In the genomic region with DNA sequence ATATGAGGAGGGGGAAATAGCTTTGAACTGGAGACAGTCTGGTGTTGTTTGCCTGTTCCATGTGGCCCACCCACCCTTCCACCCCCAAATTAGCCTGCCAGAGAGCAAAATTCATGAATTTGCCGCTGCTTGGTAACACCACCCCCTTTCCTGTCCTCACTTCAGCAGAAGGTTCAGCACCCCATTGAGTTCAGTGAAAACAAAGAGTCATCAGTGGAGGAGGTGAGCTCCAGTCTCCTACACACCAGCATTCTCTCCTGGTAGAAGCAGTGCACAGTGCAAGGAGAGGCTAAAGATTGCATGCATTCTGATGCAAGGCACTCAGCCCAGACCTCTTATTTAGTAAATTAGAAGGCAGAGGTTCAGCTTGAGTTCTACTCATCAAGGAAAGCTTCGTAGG, we compare ENCODE assay signal across 20 cellular contexts.
DNase-seq lines count a peak whose midpoint lies in the region; ATAC-seq and TF ChIP-seq lines count a peak whose summit lies in the region.
"Had no signal": no experiment of that assay in that cellular context is flagged by ENCODE, and none has a peak within 500 bp of the region (broad histone marks: within the 10 kb centered on the region; RNA-seq: fewer than 3 reads in every experiment).

No MANE protein-coding gene starts in this region.

- no peaks in the 10 kb centered on the region for H3K9me3 ChIP-seq in neural progenitor cell (ENCODE audit: low read depth)
- H3K9me3 ChIP-seq: A549, Peyer's patch had no signal

- H3K27me3 Mint-ChIP-seq in GM23338 (ENCODE audit: insufficient read depth, low read depth, poor library complexity) (peaks cover 2% of the 10 kb centered on the region), WTC11 (ENCODE audit: low read depth) (no peaks in the 10 kb centered on the region), neural progenitor cell (ENCODE audit: insufficient read depth, low read depth) (no peaks in the 10 kb centered on the region)

- no peaks in the 10 kb centered on the region for H3K9me3 Mint-ChIP-seq in GM23338
- H3K9me3 Mint-ChIP-seq in WTC11, result peaks cover 4% of the 10 kb centered on the region
- H3K9me3 Mint-ChIP-seq in neural progenitor cell, result no peaks in the 10 kb centered on the region

- no peak overlapping the region for H3K4me2 ChIP-seq in GM23338
- no peak overlapping the region for H3K4me2 ChIP-seq in neural progenitor cell
- H3K4me2 ChIP-seq: A549 had no signal

- H3K4me1 Mint-ChIP-seq in GM23338 (peaks cover 15% of the 10 kb centered on the region), WTC11 (peaks cover 16% of the 10 kb centered on the region), neural progenitor cell (peaks cover 9% of the 10 kb centered on the region)
- H3K4me1 Mint-ChIP-seq: CD4-positive, CD25-positive, alpha-beta regulatory T cell had no signal

- CTCF ChIA-PET in WTC11 (lab: Charles Lee), result interaction anchor here (1.0 kb wide), 2 partner anchors 18 to 410 kb away, joined by 3 to 4 read pairs; no protein-coding TSS in a partner anchor

- POLR2A ChIA-PET in WTC11 (lab: Charles Lee), result interaction anchor here (1.0 kb wide), 1 partner anchor 19 kb away, joined by 3 read pairs; no protein-coding TSS in a partner anchor

- TF ChIP-seq CTCF in GM23338 (conservative IDR thresholded peaks at IDR 0.05; ENCODE audit: low read depth in 2 of 2), result no peak
- TF ChIP-seq CTCF in WTC11 (IDR thresholded peaks at IDR 0.05), result no peak
- TF ChIP-seq CTCF in fibroblast of pulmonary artery (IDR thresholded peaks at IDR 0.05; ENCODE audit: low read length, missing control alignments), result peak; percentile 2
- no peak for TF ChIP-seq CTCF in neural progenitor cell (IDR thresholded peaks at IDR 0.05)

- no peaks in the 10 kb centered on the region for H3K79me2 ChIP-seq in GM23338 (replicated peaks; ENCODE audit: insufficient read depth)
- no peaks in the 10 kb centered on the region for H3K79me2 ChIP-seq in neural progenitor cell (ENCODE audit: low read depth)

- no peak overlapping the region for H3K27ac ChIP-seq in GM23338 (ENCODE audit: low read depth)
- no peak overlapping the region for H3K27ac ChIP-seq in neural progenitor cell
- H3K27ac ChIP-seq: A549, Peyer's patch had no signal

- no peak for TF ChIP-seq POLR2A in erythroblast (IDR thresholded peaks at IDR 0.05; ENCODE audit: low read length)

- H3K4me3 Mint-ChIP-seq in GM23338 (no peak overlapping the region), WTC11 (no peak overlapping the region), neural progenitor cell (no peak overlapping the region)
- H3K4me3 Mint-ChIP-seq: CD4-positive, CD25-positive, alpha-beta regulatory T cell had no signal

- H3K36me3 ChIP-seq in GM23338 (ENCODE audit: insufficient read depth) (no peaks in the 10 kb centered on the region), neural progenitor cell (no peaks in the 10 kb centered on the region)
- H3K36me3 ChIP-seq: Peyer's patch had no signal

- H3K9me2 ChIP-seq in GM23338 (ENCODE audit: insufficient read depth), result no peaks in the 10 kb centered on the region

- DNase-seq in GM23338 (ENCODE audit: low spot score) (peak; percentile 5), WTC11 (ENCODE audit: low spot score) (no peak), fibroblast of pulmonary artery (ENCODE audit: low read depth) (peak; percentile 46), neural progenitor cell (ENCODE audit: low spot score) (no peak), erythroblast (lab: John Stamatoyannopoulos, UW) (no peak), NCI-H1417 treated with DMSO at 0.1 percent for 48 hours (lab: John Stamatoyannopoulos, UW) (no peak)
- DNase-seq: AML-193; CD4-positive, CD25-positive, alpha-beta regulatory T cell; DMS53; GOT3; NCI-H146; NCI-H2081 treated with DMSO at 0.1 percent for 48 hours; NCI-H446; NCI-H82; Peyer's patch; Right ventricle myocardium superior had no signal

- H3K27me3 ChIP-seq in GM23338 (ENCODE audit: insufficient read depth), result no peaks in the 10 kb centered on the region
- no peaks in the 10 kb centered on the region for H3K27me3 ChIP-seq in neural progenitor cell
- H3K27me3 ChIP-seq: Peyer's patch had no signal

- H3K36me3 Mint-ChIP-seq in GM23338 (ENCODE audit: low read depth), result no peaks in the 10 kb centered on the region
- H3K36me3 Mint-ChIP-seq in WTC11, result no peaks in the 10 kb centered on the region
- no peaks in the 10 kb centered on the region for H3K36me3 Mint-ChIP-seq in neural progenitor cell
- H3K36me3 Mint-ChIP-seq: CD4-positive, CD25-positive, alpha-beta regulatory T cell had no signal

- no peak overlapping the region for H3K9ac ChIP-seq in neural progenitor cell

- ATAC-seq in GM23338 (peak; percentile 70), WTC11 (peak; percentile 86), GM21619 (IDR thresholded peaks at IDR 0.05; ENCODE audit: unreplicated experiment) (no peak), GM21528 (IDR thresholded peaks at IDR 0.05; ENCODE audit: low FRiP score, unreplicated experiment) (no peak)
- ATAC-seq: A549, SK-N-SH treated with all-trans-retinoic acid at 6 μM for 48 hours had no signal

- H2AFZ ChIP-seq in GM23338 (no peak overlapping the region), neural progenitor cell (replicated peaks) (no peak overlapping the region)

- H3K4me1 ChIP-seq in GM23338 (ENCODE audit: insufficient read depth) (peaks cover 6% of the 10 kb centered on the region; the same call in 1 of the 2 replicates), neural progenitor cell (no peaks in the 10 kb centered on the region)
- H3K4me1 ChIP-seq: A549, Peyer's patch had no signal

- H3K27ac Mint-ChIP-seq in GM23338, result peak overlapping the region; percentile 54; the same call in 1 of the 2 replicates
- H3K27ac Mint-ChIP-seq in WTC11, result peak overlapping the region; percentile 26; the same call in 1 of the 2 replicates
- H3K27ac Mint-ChIP-seq in neural progenitor cell, result peak overlapping the region; percentile 72

- H3K4me3 ChIP-seq in GM23338 (no peak overlapping the region), fibroblast of pulmonary artery (replicated peaks; ENCODE audit: low read depth, low read length) (no peak overlapping the region), neural progenitor cell (no peak overlapping the region)
- H3K4me3 ChIP-seq: A549, Peyer's patch had no signal

- H3F3A ChIP-seq in GM23338 (replicated peaks; ENCODE audit: low read depth) (no peaks in the 10 kb centered on the region), neural progenitor cell (ENCODE audit: low read depth) (no peaks in the 10 kb centered on the region)

- no peaks in the 10 kb centered on the region for H4K20me1 ChIP-seq in GM23338 (replicated peaks; ENCODE audit: insufficient read depth)
- H4K20me1 ChIP-seq in neural progenitor cell (ENCODE audit: low read depth), result no peaks in the 10 kb centered on the region

TF ChIP-seq in GM23338, 12 proteins besides CTCF, POLR2A, EP300 and RAD21 (continues in another document):
- TF ChIP-seq JUNB (IDR thresholded peaks at IDR 0.05; ENCODE audit: unreplicated experiment), result no peak
- TF ChIP-seq ZNF114 (CRISPR knock-in tag; IDR thresholded peaks at IDR 0.05), result no peak

TF ChIP-seq in WTC11, 78 proteins besides CTCF, POLR2A, EP300 and RAD21 (continues in another document):
- TF ChIP-seq AR (CRISPR knock-in tag; IDR thresholded peaks at IDR 0.05) (no peak), GRHL2 (CRISPR knock-in tag; IDR thresholded peaks at IDR 0.05; ENCODE audit: insufficient replicate concordance, severe bottlenecking) (no peak), TEAD4 (CRISPR knock-in tag; IDR thresholded peaks at IDR 0.05) (no peak), GABPB1 (CRISPR knock-in tag; IDR thresholded peaks at IDR 0.05) (no peak), ESRRA (CRISPR knock-in tag; IDR thresholded peaks at IDR 0.05; ENCODE audit: borderline replicate concordance) (no peak), TCF7 (CRISPR knock-in tag; IDR thresholded peaks at IDR 0.05; ENCODE audit: low read depth) (no peak)
- TF ChIP-seq, protein P1, sequence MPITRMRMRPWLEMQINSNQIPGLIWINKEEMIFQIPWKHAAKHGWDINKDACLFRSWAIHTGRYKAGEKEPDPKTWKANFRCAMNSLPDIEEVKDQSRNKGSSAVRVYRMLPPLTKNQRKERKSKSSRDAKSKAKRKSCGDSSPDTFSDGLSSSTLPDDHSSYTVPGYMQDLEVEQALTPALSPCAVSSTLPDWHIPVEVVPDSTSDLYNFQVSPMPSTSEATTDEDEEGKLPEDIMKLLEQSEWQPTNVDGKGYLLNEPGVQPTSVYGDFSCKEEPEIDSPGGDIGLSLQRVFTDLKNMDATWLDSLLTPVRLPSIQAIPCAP (CRISPR knock-in tag; IDR thresholded peaks at IDR 0.05), result no peak
- TF ChIP-seq, protein P2, sequence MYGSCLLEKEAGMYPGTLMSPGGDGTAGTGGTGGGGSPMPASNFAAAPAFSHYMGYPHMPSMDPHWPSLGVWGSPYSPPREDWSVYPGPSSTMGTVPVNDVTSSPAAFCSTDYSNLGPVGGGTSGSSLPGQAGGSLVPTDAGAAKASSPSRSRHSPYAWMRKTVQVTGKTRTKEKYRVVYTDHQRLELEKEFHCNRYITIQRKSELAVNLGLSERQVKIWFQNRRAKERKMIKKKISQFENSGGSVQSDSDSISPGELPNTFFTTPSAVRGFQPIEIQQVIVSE (CRISPR knock-in tag; IDR thresholded peaks at IDR 0.05; ENCODE audit: borderline replicate concordance), result no peak

Comparison
In these comparisons a context has a peak if more than half of its experiments do, and no peak if none do; other contexts are left out.
1. ATAC-seq: peak in GM23338 (single experiment) and WTC11 (single experiment); none in GM21619 (single experiment) and GM21528 (single experiment).
2. DNase-seq: peak in GM23338 (single experiment) and fibroblast of pulmonary artery (single experiment); none in WTC11 (single experiment), neural progenitor cell (single experiment), erythroblast (0 of 2) and NCI-H1417 treated with DMSO at 0.1 percent for 48 hours (single experiment).
3. Peak in every context shown above with its lines, with median percentiles within 50 percentile points of each other: H3K27ac Mint-ChIP-seq.